1 cellular context compared by ENCODE assay signal in the genomic region with DNA sequence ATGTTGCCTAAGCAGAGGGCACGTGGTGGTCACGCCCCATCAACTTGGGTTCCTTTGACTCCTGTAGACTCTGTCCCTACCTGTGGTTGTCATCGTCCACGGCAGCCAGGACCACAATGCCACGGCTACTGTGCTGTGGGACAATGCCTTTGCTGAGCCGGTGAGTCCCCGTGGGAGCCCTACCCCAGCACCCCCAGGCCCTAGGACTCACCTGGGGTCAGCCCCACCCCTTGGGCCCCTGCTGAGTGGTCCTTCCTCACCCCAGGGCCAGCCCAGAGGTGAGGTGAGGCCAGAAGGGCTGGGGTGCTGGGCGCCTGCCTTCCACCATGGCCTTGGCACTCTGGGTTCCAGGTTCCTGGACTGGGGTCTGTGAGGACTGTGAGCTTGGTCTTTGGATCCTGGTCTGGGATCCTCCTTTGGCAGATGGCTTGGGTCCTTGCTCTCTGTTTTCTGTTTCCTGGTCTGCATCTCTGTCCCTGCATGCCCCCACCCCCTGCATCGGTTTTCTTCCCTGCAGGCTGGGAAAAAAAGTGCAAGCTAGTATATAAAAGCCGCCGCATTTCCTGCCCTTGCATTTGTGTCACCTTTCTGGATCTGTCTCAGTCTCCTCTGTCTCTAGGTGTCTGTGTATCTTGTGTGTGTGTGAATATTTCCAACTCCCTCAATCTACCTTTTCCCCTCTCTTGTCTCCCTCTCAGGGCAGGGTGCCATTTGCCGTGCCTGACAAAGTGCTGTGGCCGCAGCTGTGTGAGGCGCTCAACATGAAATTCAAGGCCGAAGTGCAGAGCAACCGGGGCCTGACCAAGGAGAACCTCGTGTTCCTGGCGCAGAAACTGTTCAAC.
TF ChIP-seq lines count a peak whose summit lies in the region.

No MANE protein-coding gene starts in this region.

TF ChIP-seq in HepG2, 621 proteins besides CTCF, POLR2A, EP300 and RAD21:
- TF ChIP-seq HNF4G (IDR thresholded peaks at IDR 0.05; ENCODE audit: borderline replicate concordance, low read depth, low read length) (0 out of 2 replicates have a peak, but pooled peaks have one; percentile 37), HNF4G (CRISPR knock-in tag; IDR thresholded peaks at IDR 0.05; ENCODE audit: borderline replicate concordance, low read depth) (no peak), CENPT (CRISPR knock-in tag; IDR thresholded peaks at IDR 0.05; ENCODE audit: low read depth) (no peak), NBN (conservative IDR thresholded peaks at IDR 0.05) (no peak), ZNF557 (CRISPR knock-in tag; IDR thresholded peaks at IDR 0.05) (no peak), ZFYVE20 (CRISPR knock-in tag; IDR thresholded peaks at IDR 0.05; ENCODE audit: borderline replicate concordance, low read depth) (no peak), RXRA (CRISPR knock-in tag; IDR thresholded peaks at IDR 0.05) (peak; percentile 30; the same call in 1 of the 2 replicates), ZNF552 (CRISPR knock-in tag; IDR thresholded peaks at IDR 0.05; ENCODE audit: borderline replicate concordance) (no peak), ZBTB7B (CRISPR knock-in tag; IDR thresholded peaks at IDR 0.05) (no peak), ZNF687 (CRISPR knock-in tag; IDR thresholded peaks at IDR 0.05) (peak; percentile 29; the same call in 1 of the 2 replicates), MAFK (conservative IDR thresholded peaks at IDR 0.05 in 1 of 2, IDR thresholded peaks at IDR 0.05 in 1 of 2; ENCODE audit: low read length in 2 of 2) (peak; percentile 17 to 30; a peak in 1 of 4 replicates), ZNF530 (CRISPR knock-in tag; IDR thresholded peaks at IDR 0.05; ENCODE audit: low read depth) (no peak), DNMT3B (CRISPR knock-in tag; conservative IDR thresholded peaks at IDR 0.05) (no peak), HNF4A (CRISPR knock-in tag; IDR thresholded peaks at IDR 0.05) (peak; percentile 36; the same call in 1 of the 2 replicates), GABPB1 (CRISPR knock-in tag; IDR thresholded peaks at IDR 0.05) (peak; percentile 35; the same call in 1 of the 2 replicates), ZNF550 (CRISPR knock-in tag; IDR thresholded peaks at IDR 0.05; ENCODE audit: borderline replicate concordance) (no peak), KLF13 (CRISPR knock-in tag; IDR thresholded peaks at IDR 0.05) (no peak)
- TF ChIP-seq, protein P1, sequence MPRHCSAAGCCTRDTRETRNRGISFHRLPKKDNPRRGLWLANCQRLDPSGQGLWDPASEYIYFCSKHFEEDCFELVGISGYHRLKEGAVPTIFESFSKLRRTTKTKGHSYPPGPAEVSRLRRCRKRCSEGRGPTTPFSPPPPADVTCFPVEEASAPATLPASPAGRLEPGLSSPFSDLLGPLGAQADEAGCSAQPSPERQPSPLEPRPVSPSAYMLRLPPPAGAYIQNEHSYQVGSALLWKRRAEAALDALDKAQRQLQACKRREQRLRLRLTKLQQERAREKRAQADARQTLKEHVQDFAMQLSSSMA (CRISPR knock-in tag; IDR thresholded peaks at IDR 0.05) = 0 out of 2 replicates have a peak, but pooled peaks have one; percentile 52
- TF ChIP-seq, protein P2, sequence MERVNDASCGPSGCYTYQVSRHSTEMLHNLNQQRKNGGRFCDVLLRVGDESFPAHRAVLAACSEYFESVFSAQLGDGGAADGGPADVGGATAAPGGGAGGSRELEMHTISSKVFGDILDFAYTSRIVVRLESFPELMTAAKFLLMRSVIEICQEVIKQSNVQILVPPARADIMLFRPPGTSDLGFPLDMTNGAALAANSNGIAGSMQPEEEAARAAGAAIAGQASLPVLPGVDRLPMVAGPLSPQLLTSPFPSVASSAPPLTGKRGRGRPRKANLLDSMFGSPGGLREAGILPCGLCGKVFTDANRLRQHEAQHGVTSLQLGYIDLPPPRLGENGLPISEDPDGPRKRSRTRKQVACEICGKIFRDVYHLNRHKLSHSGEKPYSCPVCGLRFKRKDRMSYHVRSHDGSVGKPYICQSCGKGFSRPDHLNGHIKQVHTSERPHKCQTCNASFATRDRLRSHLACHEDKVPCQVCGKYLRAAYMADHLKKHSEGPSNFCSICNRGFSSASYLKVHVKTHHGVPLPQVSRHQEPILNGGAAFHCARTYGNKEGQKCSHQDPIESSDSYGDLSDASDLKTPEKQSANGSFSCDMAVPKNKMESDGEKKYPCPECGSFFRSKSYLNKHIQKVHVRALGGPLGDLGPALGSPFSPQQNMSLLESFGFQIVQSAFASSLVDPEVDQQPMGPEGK (CRISPR knock-in tag; IDR thresholded peaks at IDR 0.05) = 0 out of 2 replicates have a peak, but pooled peaks have one; percentile 26
